ENCODE assay signal across 10 cellular contexts in genomic region chr3:125062904-125063618, GRCh38. TPM values are rescaled to one million over a fixed set of nuclear protein-coding genes. Genes with fewer than 3 reads are reported as not detected.
DNase-seq lines count a peak whose midpoint lies in the region; ATAC-seq, FAIRE-seq and TF ChIP-seq lines count a peak whose summit lies in the region.
"Had no signal": no experiment of that assay in that cellular context is flagged by ENCODE, and none has a peak within 500 bp of the region (broad histone marks: within the 10 kb centered on the region; RNA-seq: fewer than 3 reads in every experiment).

No MANE protein-coding gene starts in this region.

- H2AFZ ChIP-seq in Karpas-422 (ENCODE audit: low read length) = no peak overlapping the region

- intact Hi-C loops in upper lobe of right lung (cut with DNase I) = no loop called here

- H3K9me2 ChIP-seq in Karpas-422 (replicated peaks; ENCODE audit: insufficient read depth, low read length) = no peaks in the 10 kb centered on the region

- H3K9me3 Mint-ChIP-seq in effector memory CD8-positive, alpha-beta T cell = no peaks in the 10 kb centered on the region

- in situ Hi-C loops in T47D (cut with HindIII; ENCODE audit: low pct_unique_long_range_greater_than_20kb, low sequenced_read_pairs) = no loop called here

- H3K4me1 Mint-ChIP-seq in effector memory CD8-positive, alpha-beta T cell (ENCODE audit: low read depth in 2 of 2) = no peaks in the 10 kb centered on the region

- H4K20me1 ChIP-seq in Karpas-422 (ENCODE audit: insufficient read depth, low read depth, low read length) = no peaks in the 10 kb centered on the region

- H3K4me2 ChIP-seq in Karpas-422 (ENCODE audit: low read depth, low read length, poor library complexity, severe bottlenecking) = no peak overlapping the region

- TF ChIP-seq CTCF in kidney epithelial cell (IDR thresholded peaks at IDR 0.05; ENCODE audit: insufficient read depth, low read length, poor library complexity, severe bottlenecking) (no peak), upper lobe of right lung (IDR thresholded peaks at IDR 0.05) (no peak)

- peaks cover 25 to 43% of the 10 kb centered on the region in 2 donors for H3K27me3 Mint-ChIP-seq in effector memory CD8-positive, alpha-beta T cell

- H3K36me3 ChIP-seq in kidney epithelial cell (ENCODE audit: control insufficient read depth, insufficient read depth, low read length) (no peaks in the 10 kb centered on the region), upper lobe of right lung (no peaks in the 10 kb centered on the region), Karpas-422 (ENCODE audit: insufficient read depth, low read length) (0 out of 2 replicates have a peak, but pooled peaks cover 5% of the 10 kb centered on the region)

- no peak overlapping the region for H3K4me3 Mint-ChIP-seq in effector memory CD8-positive, alpha-beta T cell
- H3K4me3 Mint-ChIP-seq: activated CD8-positive, alpha-beta T cell treated with anti-CD3 and anti-CD28 coated beads, Interleukin-2, amount 10 ng/mL, durations not matched to agents 7 days and 5 days had no signal

- H3K27ac ChIP-seq in upper lobe of right lung = peak overlapping the region; percentile 77
- H3K27ac ChIP-seq in Karpas-422 (ENCODE audit: low read length) = no peak overlapping the region

- H3K9me3 ChIP-seq in upper lobe of right lung (no peaks in the 10 kb centered on the region), Karpas-422 (ENCODE audit: low read length) (no peaks in the 10 kb centered on the region)

- H3K36me3 Mint-ChIP-seq in effector memory CD8-positive, alpha-beta T cell (ENCODE audit: insufficient read depth) = no peaks in the 10 kb centered on the region

- no peaks in the 10 kb centered on the region for H3K79me2 ChIP-seq in Karpas-422 (ENCODE audit: low read length)

- FAIRE-seq in HTR-8/SVneo (lab: Jason Lieb, UNC) = peak; percentile 78

- H3K27me3 ChIP-seq in kidney epithelial cell (ENCODE audit: control insufficient read depth, insufficient read depth, low read length) (no peaks in the 10 kb centered on the region), upper lobe of right lung (no peaks in the 10 kb centered on the region), Karpas-422 (ENCODE audit: low read length) (no peaks in the 10 kb centered on the region)

- H3K9ac ChIP-seq in Karpas-422 (ENCODE audit: low read length) = no peak overlapping the region

- peaks cover 40% of the 10 kb centered on the region for H3K4me1 ChIP-seq in upper lobe of right lung
- H3K4me1 ChIP-seq in Karpas-422 (ENCODE audit: low read length) = peaks cover 18% of the 10 kb centered on the region

- no peak overlapping the region for H3K27ac Mint-ChIP-seq in effector memory CD8-positive, alpha-beta T cell
- H3K27ac Mint-ChIP-seq: activated CD8-positive, alpha-beta T cell treated with anti-CD3 and anti-CD28 coated beads, Interleukin-2, amount 10 ng/mL, durations not matched to agents 7 days and 5 days had no signal

- H3K4me3 ChIP-seq in kidney epithelial cell (ENCODE audit: low read depth, low read length) (no peak overlapping the region), upper lobe of right lung (no peak overlapping the region), Karpas-422 (ENCODE audit: low read length) (no peak overlapping the region)

- peak; percentile 80 for DNase-seq in HTR-8/SVneo (ENCODE audit: insufficient read length, low spot score)
- DNase-seq in T47D (ENCODE audit: low read depth in 1 of 2, low spot score in 1 of 2) = peak; percentile 59 to 99
- peak; percentile 84 for DNase-seq in kidney epithelial cell (ENCODE audit: low read depth)
- peak; percentile 74 for DNase-seq in upper lobe of right lung
- no peak for DNase-seq in NCI-H2171 (lab: John Stamatoyannopoulos, UW)
- no peak for DNase-seq in Karpas-422
- DNase-seq in effector memory CD8-positive, alpha-beta T cell = no peak
- DNase-seq: activated CD8-positive, alpha-beta T cell treated with anti-CD3 and anti-CD28 coated beads, Interleukin-2, amount 10 ng/mL, durations not matched to agents 7 days and 5 days; NCI-H526 treated with DMSO at 0.1 percent for 48 hours; retina had no signal

- peak; percentile 86 for ATAC-seq in upper lobe of right lung
- ATAC-seq in effector memory CD8-positive, alpha-beta T cell (replicated peaks) = no peak
- ATAC-seq: activated CD8-positive, alpha-beta T cell treated with anti-CD3 and anti-CD28 coated beads, Interleukin-2, amount 10 ng/mL, durations not matched to agents 7 days and 5 days had no signal

RNA-seq across cellular contexts. Expression of gene HEG1, which starts 7.3 kb away (rescaled TPM):
- total RNA-seq in kidney epithelial cell (16.8 and 17.4 TPM in 2 replicates), upper lobe of right lung (234 TPM)
- total RNA-seq in Karpas-422 (2014; rRNA removed; shearing (Covaris generic); ENCODE audit: low replicate concordance) = 57.3 and 57.9 TPM in 2 replicates

Comparison
In these comparisons a context has a peak if more than half of its experiments do, and no peak if none do; other contexts are left out.
1. DNase-seq: peak in HTR-8/SVneo (single experiment), T47D (2 of 2), kidney epithelial cell (single experiment) and upper lobe of right lung (single experiment); none in NCI-H2171 (single experiment), Karpas-422 (single experiment) and effector memory CD8-positive, alpha-beta T cell (0 of 3).